Comparison of ENCODE assay signal across 1 cellular context in genomic region chr6:33247977-33248642, GRCh38.
A peak's percentile ranks its signal among the peaks of the same experiment; 100 is the strongest.
TF ChIP-seq lines count a peak whose summit lies in the region.

No MANE protein-coding gene starts in this region.

TF ChIP-seq in HepG2, 621 proteins besides CTCF, POLR2A, EP300 and RAD21 (continued from another document and continues in another):
- TF ChIP-seq ZNF281 (CRISPR knock-in tag; IDR thresholded peaks at IDR 0.05; ENCODE audit: borderline replicate concordance) (peak; percentile 53; the same call in 1 of the 2 replicates), XRCC5 (optimal IDR thresholded peaks at IDR 0.05; ENCODE audit: low read length) (peak; percentile 53), SAP130 (CRISPR knock-in tag; IDR thresholded peaks at IDR 0.05; ENCODE audit: low read depth) (peak; percentile 67), MXI1 (IDR thresholded peaks at IDR 0.05; ENCODE audit: borderline replicate concordance, low read depth, low read length) (peak; percentile 58; the same call in 1 of the 3 replicates), SALL1 (CRISPR knock-in tag; IDR thresholded peaks at IDR 0.05) (peak; percentile 65), ZUFSP (CRISPR knock-in tag; IDR thresholded peaks at IDR 0.05; ENCODE audit: borderline replicate concordance) (no peak), ZNF614 (CRISPR knock-in tag; IDR thresholded peaks at IDR 0.05; ENCODE audit: borderline replicate concordance) (peak; percentile 56; the same call in 1 of the 2 replicates), MLX (CRISPR knock-in tag; IDR thresholded peaks at IDR 0.05) (peak; percentile 35; the same call in 1 of the 2 replicates), MEIS2 (CRISPR knock-in tag; IDR thresholded peaks at IDR 0.05) (0 out of 2 replicates have a peak, but pooled peaks have one; percentile 33), HNF4G (IDR thresholded peaks at IDR 0.05; ENCODE audit: borderline replicate concordance, low read depth, low read length) (0 out of 2 replicates have a peak, but pooled peaks have one; percentile 11), HNF4G (CRISPR knock-in tag; IDR thresholded peaks at IDR 0.05; ENCODE audit: borderline replicate concordance, low read depth) (no peak), ZNF569 (CRISPR knock-in tag; IDR thresholded peaks at IDR 0.05; ENCODE audit: borderline replicate concordance) (no peak), ELF3 (CRISPR knock-in tag; IDR thresholded peaks at IDR 0.05) (peak; percentile 43; the same call in 1 of the 2 replicates), USF2 (IDR thresholded peaks at IDR 0.05; ENCODE audit: low read depth, low read length) (no peak), USF2 (CRISPR knock-in tag; IDR thresholded peaks at IDR 0.05; ENCODE audit: borderline replicate concordance) (no peak), ZNF331 (CRISPR knock-in tag; IDR thresholded peaks at IDR 0.05) (peak; percentile 37; the same call in 1 of the 2 replicates), ATAD3A (CRISPR knock-in tag; IDR thresholded peaks at IDR 0.05) (peak; percentile 54; the same call in 1 of the 2 replicates), ZNF343 (CRISPR knock-in tag; IDR thresholded peaks at IDR 0.05) (no peak), GATAD2A (CRISPR knock-in tag; IDR thresholded peaks at IDR 0.05) (peak; percentile 24; the same call in 1 of the 2 replicates), ZNF598 (CRISPR knock-in tag; IDR thresholded peaks at IDR 0.05; ENCODE audit: borderline replicate concordance) (0 out of 2 replicates have a peak, but pooled peaks have one; percentile 60), TARDBP (CRISPR knock-in tag; IDR thresholded peaks at IDR 0.05) (peak; percentile 18; the same call in 1 of the 2 replicates), MXD3 (CRISPR knock-in tag; IDR thresholded peaks at IDR 0.05) (peak; percentile 76), NR2F6 (IDR thresholded peaks at IDR 0.05) (no peak), NR2F6 (CRISPR knock-in tag; IDR thresholded peaks at IDR 0.05) (0 out of 2 replicates have a peak, but pooled peaks have one; percentile 35), CREBL2 (CRISPR knock-in tag; IDR thresholded peaks at IDR 0.05; ENCODE audit: borderline replicate concordance) (no peak), ZNF773 (CRISPR knock-in tag; IDR thresholded peaks at IDR 0.05; ENCODE audit: borderline replicate concordance) (no peak), NCOR1 (IDR thresholded peaks at IDR 0.05; ENCODE audit: borderline replicate concordance, low read length) (no peak), NFATC3 (CRISPR knock-in tag; IDR thresholded peaks at IDR 0.05) (0 out of 2 replicates have a peak, but pooled peaks have one; percentile 3), PATZ1 (CRISPR knock-in tag; IDR thresholded peaks at IDR 0.05) (peak; percentile 71), ZBTB7B (CRISPR knock-in tag; IDR thresholded peaks at IDR 0.05) (peak; percentile 53; the same call in 1 of the 2 replicates), ZNF784 (CRISPR knock-in tag; IDR thresholded peaks at IDR 0.05; ENCODE audit: borderline replicate concordance) (peak; percentile 76; the same call in 1 of the 2 replicates), ZNF501 (CRISPR knock-in tag; IDR thresholded peaks at IDR 0.05) (no peak), SMC3 (IDR thresholded peaks at IDR 0.05; ENCODE audit: low read length) (peak; percentile 87), DNMT1 (CRISPR knock-in tag; IDR thresholded peaks at IDR 0.05) (0 out of 2 replicates have a peak, but pooled peaks have one; percentile 14), RAD51 (IDR thresholded peaks at IDR 0.05; ENCODE audit: borderline replicate concordance) (no peak), ZBTB25 (CRISPR knock-in tag; IDR thresholded peaks at IDR 0.05) (peak; percentile 52), ZNF563 (CRISPR knock-in tag; IDR thresholded peaks at IDR 0.05) (no peak), RFXAP (CRISPR knock-in tag; IDR thresholded peaks at IDR 0.05; ENCODE audit: borderline replicate concordance) (peak; percentile 57; the same call in 1 of the 2 replicates), ZKSCAN8 (CRISPR knock-in tag; IDR thresholded peaks at IDR 0.05; ENCODE audit: borderline replicate concordance) (peak; percentile 65; the same call in 1 of the 2 replicates), ZNF639 (CRISPR knock-in tag; conservative IDR thresholded peaks at IDR 0.05) (no peak), MBD4 (IDR thresholded peaks at IDR 0.05; ENCODE audit: borderline replicate concordance, low read length) (no peak), PLSCR1 (CRISPR knock-in tag; IDR thresholded peaks at IDR 0.05; ENCODE audit: borderline replicate concordance) (no peak), KLF6 (CRISPR knock-in tag; IDR thresholded peaks at IDR 0.05) (0 out of 2 replicates have a peak, but pooled peaks have one; percentile 46), HOXA5 (CRISPR knock-in tag; IDR thresholded peaks at IDR 0.05) (0 out of 2 replicates have a peak, but pooled peaks have one; percentile 55), MED13 (CRISPR knock-in tag; IDR thresholded peaks at IDR 0.05) (no peak), ZNF780A (CRISPR knock-in tag; IDR thresholded peaks at IDR 0.05) (no peak), POGZ (CRISPR knock-in tag; IDR thresholded peaks at IDR 0.05) (no peak), SIN3B (IDR thresholded peaks at IDR 0.05; ENCODE audit: low read length) (peak; percentile 15; the same call in 1 of the 2 replicates), FOXO1 (CRISPR knock-in tag; IDR thresholded peaks at IDR 0.05) (0 out of 2 replicates have a peak, but pooled peaks have one; percentile 23), THAP11 (CRISPR knock-in tag; IDR thresholded peaks at IDR 0.05) (peak; percentile 36; the same call in 1 of the 2 replicates), ZNF280B (CRISPR knock-in tag; IDR thresholded peaks at IDR 0.05; ENCODE audit: borderline replicate concordance) (0 out of 2 replicates have a peak, but pooled peaks have one; percentile 6)
